In the genomic region with DNA sequence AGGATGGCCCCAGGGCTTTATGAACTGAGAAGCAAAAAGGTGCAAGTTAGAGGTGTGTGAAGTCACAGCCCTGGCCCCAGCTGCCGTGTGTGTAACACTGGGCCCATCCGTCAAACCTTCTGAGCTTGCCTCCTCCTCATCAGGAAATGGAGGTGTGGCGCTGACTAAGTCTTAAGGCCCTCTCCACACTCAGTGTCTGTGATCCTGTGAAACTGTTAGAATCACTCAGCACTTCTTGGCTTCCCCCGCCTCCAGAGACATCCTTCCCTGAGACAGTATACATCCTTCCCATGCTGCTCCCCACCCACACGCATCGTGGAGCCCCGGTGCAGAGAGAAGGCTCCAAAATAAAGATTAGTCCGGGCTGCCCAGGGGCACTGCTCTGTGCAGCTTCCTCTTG, we compare ENCODE assay signal across 8 cellular contexts. TPM values are rescaled to one million over a fixed set of nuclear protein-coding genes. Genes with fewer than 3 reads are reported as not detected.
DNase-seq lines count a peak whose midpoint lies in the region; ATAC-seq lines count a peak whose summit lies in the region.
"Had no signal": no experiment of that assay in that cellular context is flagged by ENCODE, and none has a peak within 500 bp of the region (broad histone marks: within the 10 kb centered on the region; RNA-seq: fewer than 3 reads in every experiment).

No MANE protein-coding gene starts in this region.

- no peak for ATAC-seq in stimulated activated memory B cell treated with anti-CD40 and anti-IgM and Interleukin-4, amounts not matched to agents 10 μg/mL and 1 μg/mL and 100 μg/mL, for 72 hours
- ATAC-seq in HG03196 (IDR thresholded peaks at IDR 0.05; ENCODE audit: unreplicated experiment), result no peak
- ATAC-seq in HG03025 (IDR thresholded peaks at IDR 0.05; ENCODE audit: low FRiP score, unreplicated experiment), result no peak
- no peak for ATAC-seq in HG03097 (IDR thresholded peaks at IDR 0.05; ENCODE audit: low FRiP score, unreplicated experiment)
- ATAC-seq: HCT116 had no signal

- H3K36me3 Mint-ChIP-seq in stimulated activated memory B cell treated with anti-CD40 and anti-IgM and Interleukin-4, amounts not matched to agents 10 μg/mL and 1 μg/mL and 100 μg/mL, for 72 hours, result peaks cover 19% of the 10 kb centered on the region

- H3K27me3 Mint-ChIP-seq in stimulated activated memory B cell treated with anti-CD40 and anti-IgM and Interleukin-4, amounts not matched to agents 10 μg/mL and 1 μg/mL and 100 μg/mL, for 72 hours, result no peaks in the 10 kb centered on the region

- peaks cover 53% of the 10 kb centered on the region for H3K4me1 Mint-ChIP-seq in stimulated activated memory B cell treated with anti-CD40 and anti-IgM and Interleukin-4, amounts not matched to agents 10 μg/mL and 1 μg/mL and 100 μg/mL, for 72 hours

- DNase-seq in HT1080 (ENCODE audit: low read depth), result peak; percentile 80
- peak; percentile 6 for DNase-seq in activated CD8-positive, alpha-beta memory T cell treated with anti-CD3 and anti-CD28 coated beads, Interleukin-2, amount 50 U/mL, for 24 hours (ENCODE audit: extremely low read depth)
- DNase-seq in glomerular visceral epithelial cell (ENCODE audit: extremely low spot score), result peak; percentile 43

- no peaks in the 10 kb centered on the region for H3K9me3 Mint-ChIP-seq in stimulated activated memory B cell treated with anti-CD40 and anti-IgM and Interleukin-4, amounts not matched to agents 10 μg/mL and 1 μg/mL and 100 μg/mL, for 72 hours

- no peak overlapping the region for H3K4me3 Mint-ChIP-seq in stimulated activated memory B cell treated with anti-CD40 and anti-IgM and Interleukin-4, amounts not matched to agents 10 μg/mL and 1 μg/mL and 100 μg/mL, for 72 hours

- H3K27ac Mint-ChIP-seq in stimulated activated memory B cell treated with anti-CD40 and anti-IgM and Interleukin-4, amounts not matched to agents 10 μg/mL and 1 μg/mL and 100 μg/mL, for 72 hours, result peak overlapping the region; percentile 58

RNA-seq across cellular contexts. Expression of a gene that starts 33.3 kb away (rescaled TPM):
- total RNA-seq in HT1080 (2014; rRNA removed; shearing (Covaris generic)), result 44.4 and 65.3 TPM in 2 replicates
- polyA plus RNA-seq in HT1080 (2015; cell fraction: cytosol; rRNA removed), result 40.4 and 47.7 TPM in 2 replicates
- 102 and 103 TPM in 2 replicates for polyA plus RNA-seq in HT1080 (2015; cell fraction: nucleus; rRNA removed)

RNA-seq across cellular contexts. Expression of a gene that starts 56.2 kb away (rescaled TPM):
- 67.0 and 129 TPM in 2 replicates for total RNA-seq in HT1080 (2014; rRNA removed; shearing (Covaris generic))
- polyA plus RNA-seq in HT1080 (2015; cell fraction: cytosol; rRNA removed), result 97.9 and 111 TPM in 2 replicates
- polyA plus RNA-seq in HT1080 (2015; cell fraction: nucleus; rRNA removed), result 40.6 and 44.3 TPM in 2 replicates

Comparison
In these comparisons a context has a peak if more than half of its experiments do, and no peak if none do; other contexts are left out.
1. DNase-seq: peak in every context shown above with its lines; median percentile 80 in HT1080; 43 in glomerular visceral epithelial cell; 6 in activated CD8-positive, alpha-beta memory T cell treated with anti-CD3 and anti-CD28 coated beads, Interleukin-2, amount 50 U/mL, for 24 hours.